8 cellular contexts compared by ENCODE assay signal in genomic region chr1:27122652-27123051, GRCh38. TPM values are rescaled to one million over a fixed set of nuclear protein-coding genes. Genes with fewer than 3 reads are reported as not detected.
DNase-seq lines count a peak whose midpoint lies in the region; ATAC-seq and TF ChIP-seq lines count a peak whose summit lies in the region.

No MANE protein-coding gene starts in this region.

- H3K36me3 ChIP-seq in BLaER1: 0 out of 2 replicates have a peak, but pooled peaks cover 6% of the 10 kb centered on the region
- no peaks in the 10 kb centered on the region for H3K36me3 ChIP-seq in liver (ENCODE audit: control insufficient read depth in 4 of 4, insufficient read depth in 3 of 4, low read depth in 1 of 4, low read length in 3 of 4)
- H3K36me3 ChIP-seq in vagina: no peaks in the 10 kb centered on the region

- no peak overlapping the region for H3K4me3 Mint-ChIP-seq in chondrocyte (ENCODE audit: unreplicated experiment)

- H3K27me3 ChIP-seq in BLaER1: no peaks in the 10 kb centered on the region
- no peaks in the 10 kb centered on the region for H3K27me3 ChIP-seq in liver (ENCODE audit: control insufficient read depth in 4 of 4, insufficient read depth in 4 of 4, low read length in 3 of 4)
- no peaks in the 10 kb centered on the region for H3K27me3 ChIP-seq in vagina

- peak overlapping the region; percentile 1; the same call in 1 of the 2 replicates for H3K4me2 ChIP-seq in BLaER1

- H4K20me1 ChIP-seq in BLaER1: no peaks in the 10 kb centered on the region

- TF ChIP-seq CTCF in chondrocyte (IDR thresholded peaks at IDR 0.05) (no peak), liver (IDR thresholded peaks at IDR 0.05; ENCODE audit: low read depth, low read length, missing input control) (no peak), vagina (IDR thresholded peaks at IDR 0.05) (no peak)

- H3K9ac ChIP-seq in BLaER1: no peak overlapping the region; the same call in 1 of the 2 replicates
- H3K9ac ChIP-seq in liver (ENCODE audit: low read depth in 1 of 2, low read length in 2 of 2): no peak overlapping the region

- H3K4me1 ChIP-seq in BLaER1 (peaks cover 51% of the 10 kb centered on the region), liver (ENCODE audit: control insufficient read depth in 4 of 4, insufficient read depth in 4 of 4, low read length in 3 of 4) (peaks cover 0 to 3% (median 1%) of the 10 kb centered on the region in 4 donors), vagina (peaks cover 44% of the 10 kb centered on the region)

- ATAC-seq in HG02678 (IDR thresholded peaks at IDR 0.05; ENCODE audit: unreplicated experiment): no peak
- ATAC-seq in activated CD4-positive, CD25-positive, alpha-beta regulatory T cell treated with anti-CD3 and anti-CD28 coated beads, Interleukin-2, amount 50 U/mL, for 24 hours: no peak
- ATAC-seq in HG03460 (IDR thresholded peaks at IDR 0.05; ENCODE audit: unreplicated experiment): no peak

- H3K9me3 Mint-ChIP-seq in chondrocyte (ENCODE audit: low read depth): no peaks in the 10 kb centered on the region

- peak in 1 of 2 donors; percentile 19 for TF ChIP-seq RAD21 in liver (IDR thresholded peaks at IDR 0.05)

- 49% methylated on average over 4 of the region's 4 CpGs for WGBS in liver

- TF ChIP-seq POLR2A in vagina (IDR thresholded peaks at IDR 0.05): no peak

- H3K4me3 ChIP-seq in BLaER1 (no peak overlapping the region), liver (ENCODE audit: low read depth in 1 of 3, low read length in 3 of 3) (no peak overlapping the region), vagina (no peak overlapping the region)

- peaks cover 4% of the 10 kb centered on the region for H3K36me3 Mint-ChIP-seq in chondrocyte (ENCODE audit: low read depth)

- DNase-seq in MV-4-11 (lab: John Stamatoyannopoulos, UW): peak; percentile 65
- DNase-seq in chondrocyte (ENCODE audit: low spot score): no peak
- no peak for DNase-seq in vagina (ENCODE audit: extremely low spot score in 2 of 2)

- peak overlapping the region; percentile 77 for H3K27ac Mint-ChIP-seq in chondrocyte (ENCODE audit: unreplicated experiment)

- H3K4me1 Mint-ChIP-seq in chondrocyte (ENCODE audit: low read depth): peaks cover 58% of the 10 kb centered on the region

- H3K27ac ChIP-seq in BLaER1 (peak overlapping the region; percentile 35; the same call in 1 of the 2 replicates), liver (ENCODE audit: low read depth in 1 of 2, low read length in 2 of 2) (no peak overlapping the region), vagina (peak overlapping the region; percentile 84)

- intact Hi-C loops in vagina (cut with DNase I): no loop called here

- no peaks in the 10 kb centered on the region for H3K27me3 Mint-ChIP-seq in chondrocyte (ENCODE audit: low read depth)

- H3K9me3 ChIP-seq in BLaER1 (no peaks in the 10 kb centered on the region), liver (ENCODE audit: control insufficient read depth in 4 of 4, low read length in 3 of 4) (no peaks in the 10 kb centered on the region), vagina (no peaks in the 10 kb centered on the region)

TF ChIP-seq in liver, 16 proteins besides CTCF, POLR2A, EP300 and RAD21:
- TF ChIP-seq JUND (IDR thresholded peaks at IDR 0.05): peak; percentile 71 to 98
- peak in 1 of 2 donors; percentile 51 for TF ChIP-seq RXRA (IDR thresholded peaks at IDR 0.05)
- no peak for TF ChIP-seq NR2F2 (IDR thresholded peaks at IDR 0.05)
- TF ChIP-seq HNF4G (IDR thresholded peaks at IDR 0.05): no peak
- TF ChIP-seq HNF4A (conservative IDR thresholded peaks at IDR 0.05): peak in 1 of 2 donors; percentile 58

RNA-seq across cellular contexts. Expression of gene SLC9A1, which starts 32.3 kb away (rescaled TPM):
- total RNA-seq in chondrocyte: 53.9 to 55.4 TPM (median 54.6 TPM) in 3 replicates
- total RNA-seq in liver: 1 to 10 TPM; 1.3 to 3.2 TPM
- 1 to 10 TPM; 1.3 to 1.7 TPM for polyA plus RNA-seq in liver
- 10.6 TPM for total RNA-seq in vagina

Comparison
In these comparisons a context has a peak if more than half of its experiments do, and no peak if none do; other contexts are left out.
1. H3K27ac ChIP-seq: peak in BLaER1 (single experiment) and vagina (single experiment); none in liver (0 of 2).